In the genomic region with DNA sequence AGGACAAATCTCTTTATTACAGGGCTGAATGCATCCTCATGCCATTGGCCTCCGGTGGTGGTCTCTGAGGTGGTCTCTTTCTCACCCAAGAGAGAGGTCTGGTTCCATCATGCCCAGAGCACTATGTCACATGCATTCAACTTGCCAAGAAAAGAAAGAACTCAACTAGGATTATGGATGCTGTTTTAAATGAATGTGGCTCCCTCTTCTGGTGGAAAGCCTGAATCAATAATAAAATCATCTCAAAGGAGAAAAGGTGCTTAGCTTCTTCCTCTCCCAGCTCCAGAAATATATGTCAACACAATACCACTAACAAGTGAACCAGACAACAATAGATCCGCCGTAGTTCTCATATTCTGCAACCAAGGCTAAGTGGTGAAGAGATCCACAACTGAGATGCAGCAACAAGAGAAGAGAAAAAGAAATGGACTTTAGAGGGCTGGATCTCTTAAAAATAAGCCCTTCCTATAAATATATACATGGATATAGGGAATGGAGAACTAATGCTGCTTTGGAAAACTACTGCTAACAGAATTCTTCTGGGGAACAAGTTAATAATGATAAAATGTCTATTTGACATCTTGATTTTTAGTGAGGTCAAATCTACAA, we compare ENCODE assay signal across 9 cellular contexts.
DNase-seq lines count a peak whose midpoint lies in the region; ATAC-seq and TF ChIP-seq lines count a peak whose summit lies in the region.
"Had no signal": no experiment of that assay in that cellular context is flagged by ENCODE, and none has a peak within 500 bp of the region (broad histone marks: within the 10 kb centered on the region; RNA-seq: fewer than 3 reads in every experiment).

No MANE protein-coding gene starts in this region.

- no peak overlapping the region for H3K4me3 Mint-ChIP-seq in T-cell
- H3K4me3 Mint-ChIP-seq: IgD-negative memory B cell had no signal

- intact Hi-C loops in HCT116 (cut with micrococcal nuclease): loop anchor here (1.0 to 10.0 kb wide), 5 partner anchors 497 to 903 kb away; a partner anchor contains a TSS
- intact Hi-C loops in aorta (cut with DNase I): no loop called here

- H3K4me1 ChIP-seq in HCT116 (ENCODE audit: control insufficient read depth in 1 of 2, insufficient read depth in 2 of 2, low read length in 2 of 2) (no peaks in the 10 kb centered on the region), aorta (ENCODE audit: control insufficient read depth in 1 of 2, insufficient read depth in 2 of 2, low read length in 2 of 2) (peaks cover 0 to 2% of the 10 kb centered on the region in 2 donors)

- no peaks in the 10 kb centered on the region for H3K79me2 ChIP-seq in HCT116 (ENCODE audit: insufficient read depth, low read length)

- H3K27me3 ChIP-seq in HCT116 (ENCODE audit: insufficient read depth, low read length): no peaks in the 10 kb centered on the region; the same call in 1 of the 2 replicates
- no peaks in the 10 kb centered on the region for H3K27me3 ChIP-seq in kidney epithelial cell (ENCODE audit: control insufficient read depth, insufficient read depth, low read length)
- H3K27me3 ChIP-seq in aorta (ENCODE audit: control insufficient read depth in 1 of 2, insufficient read depth in 2 of 2, low read length in 1 of 2): no peaks in the 10 kb centered on the region

- no peaks in the 10 kb centered on the region for H3K36me3 Mint-ChIP-seq in T-cell
- H3K36me3 Mint-ChIP-seq: IgD-negative memory B cell had no signal

- ATAC-seq in HCT116 (peak; percentile 54; the same call in 1 of the 2 replicates), aorta (ENCODE audit: low FRiP score) (peak; percentile 24), GM18873 (IDR thresholded peaks at IDR 0.05; ENCODE audit: low FRiP score, unreplicated experiment) (no peak), T-cell (replicated peaks in 1 of 4) (no peak)

- TF ChIP-seq RAD21 in HCT116 (IDR thresholded peaks at IDR 0.05; ENCODE audit: low read depth): peak; percentile 77

- H3K9me3 ChIP-seq in HCT116 (ENCODE audit: control insufficient read depth in 1 of 2, insufficient read depth in 1 of 2, low read depth in 1 of 2, low read length in 2 of 2) (no peaks in the 10 kb centered on the region), aorta (ENCODE audit: control insufficient read depth, low read length) (peaks cover 1% of the 10 kb centered on the region)

- peak; percentile 34 for DNase-seq in D341Med (ENCODE audit: low spot score)
- DNase-seq in HCT116 (ENCODE audit: low read depth, low spot score): peak; percentile 48
- DNase-seq in NCI-H2196 (lab: John Stamatoyannopoulos, UW; ENCODE audit: unreplicated experiment): peak; percentile 49
- peak; percentile 83 for DNase-seq in astrocyte of the hippocampus (ENCODE audit: low read depth, low spot score)
- DNase-seq in kidney epithelial cell (ENCODE audit: low read depth): no peak
- DNase-seq in aorta: no peak
- DNase-seq in T-cell: no peak

- no peaks in the 10 kb centered on the region for H3K4me1 Mint-ChIP-seq in T-cell
- H3K4me1 Mint-ChIP-seq: IgD-negative memory B cell had no signal

- RAD21 ChIA-PET in HCT116 (lab: Charles Lee; ENCODE audit: low non-redundant PET in 1 of 2, low total read pairs in 2 of 2, uncharacterized antibody in 2 of 2, unreplicated experiment in 2 of 2): interaction anchor here (0.6 to 1.0 kb wide), 2 partner anchors 624 kb away, joined by 3 to 4 read pairs; no protein-coding TSS in a partner anchor

- H3K9me3 Mint-ChIP-seq in T-cell: peaks cover 0 to 13% (median 6%) of the 10 kb centered on the region in 3 donors

- no peak overlapping the region for H3K27ac Mint-ChIP-seq in T-cell
- H3K27ac Mint-ChIP-seq: IgD-negative memory B cell had no signal

- H3K27ac ChIP-seq in HCT116 (ENCODE audit: low read depth, low read length) (no peak overlapping the region), aorta (ENCODE audit: low read depth in 1 of 2, low read length in 2 of 2) (no peak overlapping the region)

- no peaks in the 10 kb centered on the region for H3K9me2 ChIP-seq in HCT116 (ENCODE audit: insufficient read depth)

- H2AFZ ChIP-seq in HCT116 (ENCODE audit: low read depth, low read length, poor library complexity, severe bottlenecking): no peak overlapping the region

- POLR2A ChIA-PET in HCT116 (lab: Charles Lee) (no interaction called here), T-cell (lab: Charles Lee) (no interaction called here)

- H3K9ac ChIP-seq in HCT116 (ENCODE audit: low read length): no peak overlapping the region

- H3K36me3 ChIP-seq in HCT116 (ENCODE audit: control insufficient read depth in 1 of 2, insufficient read depth in 2 of 2, low read length in 2 of 2): no peaks in the 10 kb centered on the region
- no peaks in the 10 kb centered on the region for H3K36me3 ChIP-seq in kidney epithelial cell (ENCODE audit: control insufficient read depth, insufficient read depth, low read length)
- H3K36me3 ChIP-seq in aorta (ENCODE audit: control insufficient read depth in 1 of 2, insufficient read depth in 2 of 2, low read length in 1 of 2): no peaks in the 10 kb centered on the region

- CTCF ChIA-PET in HCT116 (lab: Charles Lee) (interaction anchor here (0.6 to 1.7 kb wide), 6 partner anchors 9 to 823 kb away, joined by 3 to 13 read pairs (median 4); no protein-coding TSS in a partner anchor), T-cell (lab: Charles Lee) (no interaction called here)

- no peaks in the 10 kb centered on the region for H4K20me1 ChIP-seq in HCT116 (ENCODE audit: insufficient read depth)

- H3K27me3 Mint-ChIP-seq in T-cell: peaks cover 0 to 10% of the 10 kb centered on the region in 2 donors
- H3K27me3 Mint-ChIP-seq: IgD-negative memory B cell had no signal

- WGBS in aorta, 2 donors: 20 to 22% methylated on average over 3 of the region's 3 CpGs

- BruUV-seq in HCT116 (replicated peaks; lab: Mats Ljungman, UMichigan): no TSS peak

- no peak for TF ChIP-seq POLR2A in HCT116 (IDR thresholded peaks at IDR 0.05; ENCODE audit: borderline replicate concordance, extremely low read depth, insufficient read depth, insufficient read length)

- H3K4me3 ChIP-seq in HCT116 (replicated peaks in 1 of 2; ENCODE audit: low read depth in 1 of 2, low read length in 2 of 2) (no peak overlapping the region), kidney epithelial cell (ENCODE audit: low read depth, low read length) (no peak overlapping the region), aorta (ENCODE audit: low read length in 2 of 2) (no peak overlapping the region)

- TF ChIP-seq CTCF in HCT116 (IDR thresholded peaks at IDR 0.05 in 2 of 3, conservative IDR thresholded peaks at IDR 0.05 in 1 of 3; ENCODE audit: borderline replicate concordance in 1 of 3, insufficient read depth in 1 of 3, low read depth in 2 of 3, low read length in 2 of 3) (peak; percentile 44 to 65 (median 44); a peak in 5 of 6 replicates), kidney epithelial cell (IDR thresholded peaks at IDR 0.05; ENCODE audit: insufficient read depth, low read length, poor library complexity, severe bottlenecking) (peak; percentile 55)

- no peak overlapping the region for H3K4me2 ChIP-seq in HCT116 (ENCODE audit: low read length)

TF ChIP-seq in HCT116, 20 proteins besides CTCF, POLR2A, EP300 and RAD21 (continues in another document):
- TF ChIP-seq YY1 (IDR thresholded peaks at IDR 0.05; ENCODE audit: extremely low read depth, insufficient replicate concordance, low read depth, low read length) (no peak), SIN3A (IDR thresholded peaks at IDR 0.05; ENCODE audit: low read depth) (no peak), ZNF274 (IDR thresholded peaks at IDR 0.05; ENCODE audit: low read depth, low read length) (no peak), FOSL1 (IDR thresholded peaks at IDR 0.05; ENCODE audit: low read depth) (no peak), EZH2phosphoT487 (IDR thresholded peaks at IDR 0.05; ENCODE audit: borderline replicate concordance) (no peak), CEBPB (IDR thresholded peaks at IDR 0.05; ENCODE audit: low read depth) (no peak), EGR1 (IDR thresholded peaks at IDR 0.05; ENCODE audit: low read depth) (no peak), POLR2AphosphoS5 (IDR thresholded peaks at IDR 0.05; ENCODE audit: low read depth, low read length) (no peak), TCF7L2 (IDR thresholded peaks at IDR 0.05; ENCODE audit: borderline replicate concordance, extremely low read depth, insufficient read depth, insufficient read length) (no peak), ZFX (IDR thresholded peaks at IDR 0.05) (no peak), SP1 (IDR thresholded peaks at IDR 0.05; ENCODE audit: low read depth) (no peak), JUND (IDR thresholded peaks at IDR 0.05) (no peak), EZH2 (IDR thresholded peaks at IDR 0.05) (no peak)
- TF ChIP-seq, protein P1, sequence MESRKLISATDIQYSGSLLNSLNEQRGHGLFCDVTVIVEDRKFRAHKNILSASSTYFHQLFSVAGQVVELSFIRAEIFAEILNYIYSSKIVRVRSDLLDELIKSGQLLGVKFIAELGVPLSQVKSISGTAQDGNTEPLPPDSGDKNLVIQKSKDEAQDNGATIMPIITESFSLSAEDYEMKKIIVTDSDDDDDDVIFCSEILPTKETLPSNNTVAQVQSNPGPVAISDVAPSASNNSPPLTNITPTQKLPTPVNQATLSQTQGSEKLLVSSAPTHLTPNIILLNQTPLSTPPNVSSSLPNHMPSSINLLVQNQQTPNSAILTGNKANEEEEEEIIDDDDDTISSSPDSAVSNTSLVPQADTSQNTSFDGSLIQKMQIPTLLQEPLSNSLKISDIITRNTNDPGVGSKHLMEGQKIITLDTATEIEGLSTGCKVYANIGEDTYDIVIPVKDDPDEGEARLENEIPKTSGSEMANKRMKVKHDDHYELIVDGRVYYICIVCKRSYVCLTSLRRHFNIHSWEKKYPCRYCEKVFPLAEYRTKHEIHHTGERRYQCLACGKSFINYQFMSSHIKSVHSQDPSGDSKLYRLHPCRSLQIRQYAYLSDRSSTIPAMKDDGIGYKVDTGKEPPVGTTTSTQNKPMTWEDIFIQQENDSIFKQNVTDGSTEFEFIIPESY (IDR thresholded peaks at IDR 0.05; ENCODE audit: extremely low read depth, insufficient replicate concordance, low read length): no peak
- TF ChIP-seq, protein P2, sequence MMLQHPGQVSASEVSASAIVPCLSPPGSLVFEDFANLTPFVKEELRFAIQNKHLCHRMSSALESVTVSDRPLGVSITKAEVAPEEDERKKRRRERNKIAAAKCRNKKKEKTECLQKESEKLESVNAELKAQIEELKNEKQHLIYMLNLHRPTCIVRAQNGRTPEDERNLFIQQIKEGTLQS (IDR thresholded peaks at IDR 0.05): no peak

Comparison
In these comparisons a context has a peak if more than half of its experiments do, and no peak if none do; other contexts are left out.
1. DNase-seq: peak in D341Med (single experiment), HCT116 (single experiment), NCI-H2196 (single experiment) and astrocyte of the hippocampus (single experiment); none in kidney epithelial cell (single experiment), aorta (0 of 2) and T-cell (0 of 34).
2. ATAC-seq: peak in HCT116 (single experiment) and aorta (single experiment); none in GM18873 (single experiment) and T-cell (0 of 4).